In genomic region chr14:35365130-35366047, GRCh38 we compare ENCODE assay signal across 1 cellular context.
TF ChIP-seq lines count a peak whose summit lies in the region.

No MANE protein-coding gene starts in this region.

TF ChIP-seq in K562, 482 proteins besides CTCF, POLR2A, EP300 and RAD21 (continued from another document and continues in another):
- TF ChIP-seq THRB (CRISPR knock-in tag; conservative IDR thresholded peaks at IDR 0.05) (no peak), FOXP1 (CRISPR knock-in tag; IDR thresholded peaks at IDR 0.05) (no peak), TEAD2 (tag; IDR thresholded peaks at IDR 0.05) (no peak), SIN3B (IDR thresholded peaks at IDR 0.05; ENCODE audit: low read depth) (no peak), FOXM1 (IDR thresholded peaks at IDR 0.05; ENCODE audit: low read depth) (no peak), FOXM1 (CRISPR knock-in tag; IDR thresholded peaks at IDR 0.05; ENCODE audit: low read depth) (no peak), ZNF696 (CRISPR knock-in tag; conservative IDR thresholded peaks at IDR 0.05) (no peak), AFF4 (CRISPR knock-in tag; IDR thresholded peaks at IDR 0.05) (no peak), ILF3 (IDR thresholded peaks at IDR 0.05; ENCODE audit: borderline replicate concordance) (no peak), TCFL5 (CRISPR knock-in tag; conservative IDR thresholded peaks at IDR 0.05) (0 out of 2 replicates have a peak, but pooled peaks have one; percentile 9), ZFP30 (CRISPR knock-in tag; IDR thresholded peaks at IDR 0.05; ENCODE audit: borderline replicate concordance) (no peak), ZNF217 (CRISPR knock-in tag; IDR thresholded peaks at IDR 0.05) (no peak), HSF4 (CRISPR knock-in tag; IDR thresholded peaks at IDR 0.05; ENCODE audit: borderline replicate concordance) (no peak), YY1 (IDR thresholded peaks at IDR 0.05; ENCODE audit: borderline replicate concordance in 1 of 3, control insufficient read depth in 1 of 3, extremely low read depth in 1 of 3, insufficient read depth in 3 of 3, insufficient read length in 1 of 3, insufficient replicate concordance in 2 of 3, low read depth in 1 of 3, low read length in 2 of 3) (no peak), ZFX (CRISPR knock-in tag; IDR thresholded peaks at IDR 0.05) (peak; percentile 71), ATF2 (CRISPR knock-in tag; IDR thresholded peaks at IDR 0.05) (no peak), ZNF511 (CRISPR knock-in tag; IDR thresholded peaks at IDR 0.05) (no peak), PHF21A (IDR thresholded peaks at IDR 0.05; ENCODE audit: borderline replicate concordance, low read depth) (no peak), ZFP1 (CRISPR knock-in tag; IDR thresholded peaks at IDR 0.05) (no peak), THRAP3 (IDR thresholded peaks at IDR 0.05; ENCODE audit: borderline replicate concordance) (no peak), RBM34 (IDR thresholded peaks at IDR 0.05; ENCODE audit: borderline replicate concordance, insufficient read depth, low read length) (no peak), TAL1 (IDR thresholded peaks at IDR 0.05) (peak; percentile 21; the same call in 1 of the 2 replicates), WHSC1 (IDR thresholded peaks at IDR 0.05; ENCODE audit: low read length) (no peak), ZNF551 (CRISPR knock-in tag; IDR thresholded peaks at IDR 0.05) (no peak), SNIP1 (IDR thresholded peaks at IDR 0.05; ENCODE audit: low read depth) (no peak), POU5F1 (IDR thresholded peaks at IDR 0.05; ENCODE audit: borderline replicate concordance, low read depth, low read length, partially characterized antibody) (no peak), ZNF124 (CRISPR knock-in tag; IDR thresholded peaks at IDR 0.05) (no peak), ELK1 (CRISPR knock-in tag; IDR thresholded peaks at IDR 0.05) (no peak), RCOR1 (IDR thresholded peaks at IDR 0.05; ENCODE audit: borderline replicate concordance in 1 of 2, low read depth in 2 of 2, low read length in 2 of 2) (peak in 1 of 2 experiments; percentile 28; a peak in 1 of 4 replicates), HMG20B (CRISPR knock-in tag; IDR thresholded peaks at IDR 0.05) (no peak), MYBL2 (IDR thresholded peaks at IDR 0.05; ENCODE audit: low read depth) (no peak), MYBL2 (CRISPR knock-in tag; IDR thresholded peaks at IDR 0.05; ENCODE audit: borderline replicate concordance) (no peak), ILK (tag; IDR thresholded peaks at IDR 0.05; ENCODE audit: borderline replicate concordance, low read depth) (no peak), MAFF (IDR thresholded peaks at IDR 0.05; ENCODE audit: low read length) (no peak; the same call in 1 of the 2 replicates), IRF2 (CRISPR knock-in tag; IDR thresholded peaks at IDR 0.05) (no peak), THRA (IDR thresholded peaks at IDR 0.05) (no peak), ESRRB (CRISPR knock-in tag; IDR thresholded peaks at IDR 0.05; ENCODE audit: borderline replicate concordance) (no peak), PTBP1 (IDR thresholded peaks at IDR 0.05; ENCODE audit: low read depth, low read length) (no peak), ID3 (CRISPR knock-in tag; IDR thresholded peaks at IDR 0.05) (no peak), ID3 (tag; IDR thresholded peaks at IDR 0.05) (peak; percentile 93), SMARCA5 (IDR thresholded peaks at IDR 0.05) (no peak), TFAM (CRISPR knock-in tag; conservative IDR thresholded peaks at IDR 0.05) (no peak), TSHZ1 (CRISPR knock-in tag; IDR thresholded peaks at IDR 0.05) (0 out of 2 replicates have a peak, but pooled peaks have one; percentile 47), RREB1 (CRISPR knock-in tag; IDR thresholded peaks at IDR 0.05) (no peak), ZNF143 (CRISPR knock-in tag; IDR thresholded peaks at IDR 0.05) (no peak), SAFB (IDR thresholded peaks at IDR 0.05; ENCODE audit: borderline replicate concordance, low read depth, low read length) (no peak), HDAC2 (IDR thresholded peaks at IDR 0.05) (no peak), MEIS2 (IDR thresholded peaks at IDR 0.05; ENCODE audit: partially characterized antibody) (peak; percentile 40)
